Comparison of ENCODE assay signal across 8 cellular contexts in the genomic region with DNA sequence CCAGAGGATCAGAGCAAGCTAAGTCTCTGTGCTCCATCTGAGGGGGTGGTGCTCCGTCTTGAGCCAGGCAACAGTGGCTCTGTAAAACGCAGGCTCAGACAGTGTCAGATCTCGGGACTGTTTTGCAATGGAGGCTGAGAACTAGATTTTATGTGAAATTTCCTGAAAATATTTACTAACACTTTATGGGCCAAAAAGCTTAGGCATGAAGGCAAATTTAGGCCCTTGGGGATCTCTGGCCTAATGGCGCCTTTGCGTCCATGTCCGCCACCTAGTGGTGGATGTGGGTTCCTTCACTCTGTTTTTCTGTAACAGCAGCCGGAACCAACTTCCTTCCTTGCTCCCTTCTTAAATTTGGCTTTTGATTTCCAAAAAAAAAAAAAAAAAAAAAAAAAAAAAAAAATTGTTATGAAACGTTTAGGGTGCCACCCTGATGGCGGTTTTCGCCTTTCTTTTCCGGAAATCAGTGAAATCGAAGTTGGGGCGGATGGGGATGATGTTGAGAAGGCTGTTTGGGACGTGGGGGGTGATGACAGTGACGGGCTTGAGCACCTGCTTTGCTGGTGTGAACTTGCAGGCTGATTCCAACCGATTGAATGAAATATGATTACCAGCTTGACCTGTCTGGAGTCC. TPM values are rescaled to one million over a fixed set of nuclear protein-coding genes. Genes with fewer than 3 reads are reported as not detected.
A peak's percentile ranks its signal among the peaks of the same experiment; 100 is the strongest.
DNase-seq lines count a peak whose midpoint lies in the region; ATAC-seq and TF ChIP-seq lines count a peak whose summit lies in the region.

No MANE protein-coding gene starts in this region.

- H3K36me3 ChIP-seq in PC-3 (ENCODE audit: low read depth, low read length) (no peaks in the 10 kb centered on the region), left ventricle myocardium inferior (no peaks in the 10 kb centered on the region), spleen (no peaks in the 10 kb centered on the region)

- H3K9me2 ChIP-seq in PC-3 (replicated peaks; ENCODE audit: low read length), result no peaks in the 10 kb centered on the region

- no peaks in the 10 kb centered on the region for H4K20me1 ChIP-seq in PC-3 (ENCODE audit: low read length)

- in situ Hi-C loops in GM13977 (cut with MboI; ENCODE audit: low pct_unique_long_range_greater_than_20kb, low sequenced_read_pairs, unreplicated experiment), result no loop called here

- POLR2A ChIA-PET in AG04450 (lab: Yijun Ruan, JAX) (no interaction called here), PC-3 (lab: Charles Lee; ENCODE audit: unreplicated experiment) (no interaction called here)

- no peak overlapping the region for H3K9ac ChIP-seq in PC-3 (ENCODE audit: low read length)

- BruUV-seq in PC-3 (replicated peaks; lab: Mats Ljungman, UMichigan), result no TSS peak

- no peak for TF ChIP-seq POLR2A in spleen (IDR thresholded peaks at IDR 0.05)

- H3K27me3 ChIP-seq in AG04450 (ENCODE audit: control insufficient read depth, insufficient read depth, low read length) (peaks cover 14% of the 10 kb centered on the region), PC-3 (ENCODE audit: low read length) (peaks cover 3% of the 10 kb centered on the region; the same call in 1 of the 2 replicates), left ventricle myocardium inferior (ENCODE audit: low read depth) (peaks cover 8% of the 10 kb centered on the region), spleen (replicated peaks in 1 of 7) (no peaks in the 10 kb centered on the region)

- 30 to 48% (median 31%) methylated on average over 16 of the region's 16 CpGs for WGBS in spleen, 5 donors

- CTCF ChIA-PET in AG04450 (lab: Charles Lee), result interaction anchor here (0.5 to 4.6 kb wide), 27 partner anchors 8 to 1966 kb away, joined by 3 to 114 read pairs (median 4); partner anchors contain the start of gene ELAC2
- CTCF ChIA-PET in PC-3 (lab: Charles Lee), result no interaction called here

- DNase-seq in AG04450 (ENCODE audit: low read depth, low spot score) (peak; percentile 13), GM13977 (ENCODE audit: low spot score) (peak; percentile 48), PC-3 (peak; percentile 70), left ventricle myocardium inferior (peak; percentile 39), spleen (peak; percentile 81)
- peak; percentile 51 for DNase-seq in activated naive CD4-positive, alpha-beta T cell treated with Interleukin-2 at 50 U/mL for 16 hours

- H3K9me3 ChIP-seq in AG04450 (ENCODE audit: control insufficient read depth, insufficient read depth, low read length), result no peaks in the 10 kb centered on the region
- no peaks in the 10 kb centered on the region for H3K9me3 ChIP-seq in PC-3 (ENCODE audit: low read length)
- H3K9me3 ChIP-seq in left ventricle myocardium inferior (replicated peaks), result peaks cover 18% of the 10 kb centered on the region
- H3K9me3 ChIP-seq in spleen, result peaks cover 0 to 23% (median 20%) of the 10 kb centered on the region in 8 donors

- no peaks in the 10 kb centered on the region for H3K79me2 ChIP-seq in PC-3 (ENCODE audit: low read length)

- peak; percentile 91 for ATAC-seq in HG02885 (IDR thresholded peaks at IDR 0.05; ENCODE audit: poor library complexity, unreplicated experiment)
- ATAC-seq in PC-3, result no peak; the same call in 1 of the 2 replicates
- no peak for ATAC-seq in HG02763 (IDR thresholded peaks at IDR 0.05; ENCODE audit: unreplicated experiment)

- H3K27ac ChIP-seq in AG04450 (ENCODE audit: low read depth, low read length) (no peak overlapping the region), PC-3 (ENCODE audit: low read length) (no peak overlapping the region), left ventricle myocardium inferior (replicated peaks) (no peak overlapping the region), spleen (no peak overlapping the region)

- intact Hi-C loops in PC-3 (cut with micrococcal nuclease) (no loop called here), left ventricle myocardium inferior (cut with micrococcal nuclease) (no loop called here), spleen (cut with DNase I; ENCODE audit: low total_unique reads) (no loop called here)

- no peaks in the 10 kb centered on the region for H3K4me1 ChIP-seq in PC-3 (ENCODE audit: insufficient read depth, low read length)
- no peaks in the 10 kb centered on the region for H3K4me1 ChIP-seq in left ventricle myocardium inferior
- H3K4me1 ChIP-seq in spleen, result peaks cover 0 to 11% (median 0%) of the 10 kb centered on the region in 6 donors

- peak overlapping the region; percentile 53 for H2AFZ ChIP-seq in PC-3 (ENCODE audit: low read length)

- H3F3A ChIP-seq in PC-3 (ENCODE audit: low read length, unreplicated experiment), result no peaks in the 10 kb centered on the region

- no peak overlapping the region for H3K4me2 ChIP-seq in PC-3 (ENCODE audit: low read length)

- H3K4me3 ChIP-seq in AG04450 (ENCODE audit: low read depth, low read length), result no peak overlapping the region
- H3K4me3 ChIP-seq in PC-3 (ENCODE audit: low read length), result no peak overlapping the region
- H3K4me3 ChIP-seq in left ventricle myocardium inferior, result no peak overlapping the region
- no peak overlapping the region for H3K4me3 ChIP-seq in spleen

- TF ChIP-seq CTCF in AG04450 (IDR thresholded peaks at IDR 0.05; ENCODE audit: low read depth, low read length), result peak; percentile 87
- TF ChIP-seq CTCF in GM13977 (IDR thresholded peaks at IDR 0.05; ENCODE audit: extremely low read depth, insufficient read depth, missing control alignments), result peak; percentile 88
- TF ChIP-seq CTCF in PC-3 (conservative IDR thresholded peaks at IDR 0.05; ENCODE audit: low read depth, low read length), result peak; percentile 94
- peak; percentile 83 for TF ChIP-seq CTCF in left ventricle myocardium inferior (IDR thresholded peaks at IDR 0.05; ENCODE audit: borderline replicate concordance)
- TF ChIP-seq CTCF in spleen (IDR thresholded peaks at IDR 0.05 in 8 of 11, conservative IDR thresholded peaks at IDR 0.05 in 3 of 11), result peak; percentile 33 to 83 (median 75)

RNA-seq across cellular contexts. Expression of gene ELAC2, which starts 14.0 kb away (rescaled TPM):
- 41.0 and 42.5 TPM in 2 replicates for polyA plus RNA-seq in AG04450 (2011; rRNA removed)
- 73.7 and 88.3 TPM in 2 replicates for polyA minus RNA-seq in AG04450 (2011; rRNA and poly(A)+ RNA removed)
- total RNA-seq in PC-3 (2014; rRNA removed), result 270 and 290 TPM in 2 replicates
- 55.6 TPM for total RNA-seq in left ventricle myocardium inferior
- 100 to 1,000 TPM in 2 of 7 donors, 10 to 100 TPM in 5; 47.6 to 110 (median 79.3) TPM for total RNA-seq in spleen
- polyA plus RNA-seq in spleen, result 10 to 100 TPM; 29.4 to 36.4 (median 35.0) TPM

Comparison
In these comparisons a context has a peak if more than half of its experiments do, and no peak if none do; other contexts are left out.
1. DNase-seq: peak in every context shown above with its lines; median percentile 81 in spleen; 70 in PC-3; 51 in activated naive CD4-positive, alpha-beta T cell treated with Interleukin-2 at 50 U/mL for 16 hours; 48 in GM13977; 39 in left ventricle myocardium inferior; 13 in AG04450.